ENCODE assay signal across 27 cellular contexts in the genomic region with DNA sequence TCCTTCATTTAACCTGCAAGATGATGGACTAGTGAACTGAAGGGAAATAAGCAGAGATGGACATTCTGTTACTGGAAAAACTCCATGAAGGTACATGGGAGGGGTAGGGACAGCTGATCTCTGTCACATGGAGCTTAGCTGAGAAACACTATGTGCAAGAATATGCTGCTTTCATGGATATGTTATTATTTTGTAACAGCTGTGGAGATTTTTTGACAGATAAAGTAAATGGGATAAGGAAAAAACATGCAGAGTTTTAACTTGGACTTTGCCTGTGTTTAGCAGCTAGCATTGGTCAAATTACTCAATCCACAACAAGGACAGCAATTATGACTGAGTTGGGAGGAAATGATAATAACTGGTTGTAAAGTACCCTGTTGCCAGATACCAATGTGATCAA.
"Had no signal": no experiment of that assay in that cellular context is flagged by ENCODE, and none has a peak within 500 bp of the region (broad histone marks: within the 10 kb centered on the region; RNA-seq: fewer than 3 reads in every experiment).

No MANE protein-coding gene starts in this region.

- H3K36me3 Mint-ChIP-seq: activated CD4-positive, alpha-beta memory T cell treated with anti-CD3 and anti-CD28 coated beads for 36 hours; activated naive CD4-positive, alpha-beta T cell treated with anti-CD3 and anti-CD28 coated beads, Interleukin-2, amount 10 ng/mL, durations not matched to agents 7 days and 5 days; activated naive CD8-positive, alpha-beta T cell treated with anti-CD3 and anti-CD28 coated beads, Interleukin-2, amount 10 ng/mL, durations not matched to agents 7 days and 5 days had no signal

- H3K9me3 ChIP-seq: ascending aorta, body of pancreas had no signal

- H3K4me2 ChIP-seq: PC-9 had no signal

- H3K27ac ChIP-seq: ascending aorta, body of pancreas, PC-9 had no signal

- ATAC-seq: activated T-cell treated with anti-CD3 and anti-CD28 coated beads, Interleukin-2, amount 50 U/mL, for 4 hours; body of pancreas; K562; T-helper 17 cell had no signal

- FAIRE-seq: bronchial epithelial cell, K562 had no signal

- H3K9me3 Mint-ChIP-seq: activated B cell treated with CpG ODN at 0.5 μM for 24 hours; activated CD4-positive, alpha-beta memory T cell treated with anti-CD3 and anti-CD28 coated beads for 36 hours; activated CD4-positive, alpha-beta T cell treated with anti-CD3 and anti-CD28 coated beads, Interleukin-2, amount 10 ng/mL, durations not matched to agents 24 days and 14 days; activated naive CD4-positive, alpha-beta T cell treated with anti-CD3 and anti-CD28 coated beads, Interleukin-2, amount 10 ng/mL, durations not matched to agents 7 days and 5 days; activated naive CD8-positive, alpha-beta T cell treated with anti-CD3 and anti-CD28 coated beads, Interleukin-2, amount 10 ng/mL, durations not matched to agents 7 days and 5 days; activated T-cell treated with anti-CD3 and anti-CD28 coated beads, Interleukin-2, amount 50 U/mL, for 4 hours had no signal

- H3K27me3 ChIP-seq: ascending aorta, body of pancreas had no signal

- H3K36me3 ChIP-seq: ascending aorta had no signal

- H3K27ac Mint-ChIP-seq: activated B cell treated with CpG ODN at 0.5 μM for 24 hours; activated CD4-positive, alpha-beta memory T cell treated with anti-CD3 and anti-CD28 coated beads for 36 hours; activated CD4-positive, alpha-beta T cell treated with anti-CD3 and anti-CD28 coated beads, Interleukin-2, amount 10 ng/mL, durations not matched to agents 24 days and 14 days; activated naive CD4-positive, alpha-beta T cell treated with anti-CD3 and anti-CD28 coated beads, Interleukin-2, amount 10 ng/mL, durations not matched to agents 7 days and 5 days; activated naive CD8-positive, alpha-beta T cell treated with anti-CD3 and anti-CD28 coated beads, Interleukin-2, amount 10 ng/mL, durations not matched to agents 7 days and 5 days; T-helper 17 cell had no signal

- H3K4me1 ChIP-seq: ascending aorta, body of pancreas had no signal

- H2AFZ ChIP-seq: PC-9 had no signal

- H3K4me3 ChIP-seq: ascending aorta, body of pancreas, K562, PC-9 had no signal

- DNase-seq: activated B cell treated with CpG ODN at 0.5 μM for 24 hours; activated CD4-positive, alpha-beta memory T cell treated with anti-CD3 and anti-CD28 coated beads for 36 hours; activated CD4-positive, alpha-beta T cell treated with anti-CD3 and anti-CD28 coated beads for 1 hour; activated CD4-positive, alpha-beta T cell treated with anti-CD3 and anti-CD28 coated beads, Interleukin-2, amount 10 ng/mL, durations not matched to agents 24 days and 14 days; activated CD8-positive, alpha-beta memory T cell treated with anti-CD3 and anti-CD28 coated beads for 24 hours; activated effector memory CD4-positive, alpha-beta T cell treated with anti-CD3 and anti-CD28 coated beads, Interleukin-2, amount 50 U/mL, for 16 hours; activated naive CD4-positive, alpha-beta T cell treated with anti-CD3 and anti-CD28 coated beads, Interleukin-2, amount 10 ng/mL, durations not matched to agents 7 days and 5 days; activated naive CD8-positive, alpha-beta T cell treated with anti-CD3 and anti-CD28 coated beads, Interleukin-2, amount 10 ng/mL, durations not matched to agents 7 days and 5 days; activated T-cell treated with anti-CD3 and anti-CD28 coated beads, Interleukin-2, amount 50 U/mL, for 4 hours; amniotic stem cell; body of pancreas; central memory CD4-positive, alpha-beta T cell; Karpas-422; NCI-H1048; NCI-H1930; NCI-H2107; NCI-H2171 treated with DMSO at 0.1 percent for 48 hours; NCI-H345; NCI-H510A treated with DMSO at 0.1 percent for 48 hours; NCI-H69; PC-9; SHP77 treated with DMSO at 0.1 percent for 48 hours; T-helper 17 cell; T-helper 9 cell had no signal
